8 cellular contexts compared by ENCODE assay signal in genomic region chrX:47482512-47483309, GRCh38. TPM values are rescaled to one million over a fixed set of nuclear protein-coding genes. Genes with fewer than 3 reads are reported as not detected.
DNase-seq lines count a peak whose midpoint lies in the region; ATAC-seq lines count a peak whose summit lies in the region.

ZNF41 (minus strand) TSS chrX:47483222; CDS start chrX:47467481, 15,741 bp downstream.

- H3K36me3 Mint-ChIP-seq in activated CD8-positive, alpha-beta memory T cell treated with anti-CD3 and anti-CD28 coated beads, Interleukin-2, amount 10 ng/mL, durations not matched to agents 7 days and 5 days = peaks cover 7% of the 10 kb centered on the region

- peak; percentile 82 for DNase-seq in COR-L47 (lab: John Stamatoyannopoulos, UW)
- peak in 74 of 76 experiments; percentile 1 to 79 (median 62) for DNase-seq in HUDEP-2 (lab: John Stamatoyannopoulos, UW; ENCODE audit: unreplicated experiment in 76 of 76)
- DNase-seq in NOMO-1 treated with DMSO at 0.1 percent for 48 hours (lab: John Stamatoyannopoulos, UW; ENCODE audit: unreplicated experiment) = peak; percentile 71
- DNase-seq in activated CD8-positive, alpha-beta memory T cell treated with anti-CD3 and anti-CD28 coated beads, Interleukin-2, amount 10 ng/mL, durations not matched to agents 7 days and 5 days = peak; percentile 81
- peak; percentile 44 for DNase-seq in stimulated activated CD8-positive, alpha-beta memory T cell treated with anti-CD3 and anti-CD28 coated beads, Interleukin-15, amount 100 ng/mL, for 24 hours (ENCODE audit: low read depth)

- peak within 1 kb of the TSS; percentile 90 for H3K27ac ChIP-seq in mesodermal cell (ENCODE audit: low read depth, low read length, severe bottlenecking)

- H3K9me3 Mint-ChIP-seq in activated CD8-positive, alpha-beta memory T cell treated with anti-CD3 and anti-CD28 coated beads, Interleukin-2, amount 10 ng/mL, durations not matched to agents 7 days and 5 days (ENCODE audit: low read depth) = no peaks in the 10 kb centered on the region

- H3K9me3 ChIP-seq in endocrine pancreas (ENCODE audit: control insufficient read depth, low read length) (no peaks in the 10 kb centered on the region), mesodermal cell (ENCODE audit: control insufficient read depth, low read length) (no peaks in the 10 kb centered on the region)

- ATAC-seq in GM21390 (IDR thresholded peaks at IDR 0.05; ENCODE audit: unreplicated experiment) = peak; percentile 86
- peak; percentile 87 for ATAC-seq in activated CD8-positive, alpha-beta memory T cell treated with anti-CD3 and anti-CD28 coated beads, Interleukin-2, amount 10 ng/mL, durations not matched to agents 7 days and 5 days

- H3K4me1 Mint-ChIP-seq in activated CD8-positive, alpha-beta memory T cell treated with anti-CD3 and anti-CD28 coated beads, Interleukin-2, amount 10 ng/mL, durations not matched to agents 7 days and 5 days = peaks cover 29% of the 10 kb centered on the region

- H3K27ac Mint-ChIP-seq in activated CD8-positive, alpha-beta memory T cell treated with anti-CD3 and anti-CD28 coated beads, Interleukin-2, amount 10 ng/mL, durations not matched to agents 7 days and 5 days = peak within 1 kb of the TSS; percentile 95

- no peaks in the 10 kb centered on the region for H3K27me3 Mint-ChIP-seq in activated CD8-positive, alpha-beta memory T cell treated with anti-CD3 and anti-CD28 coated beads, Interleukin-2, amount 10 ng/mL, durations not matched to agents 7 days and 5 days

- H3K9ac ChIP-seq in endocrine pancreas (ENCODE audit: control insufficient read depth, insufficient read depth, low read length) = peak within 1 kb of the TSS; percentile 87

- H3K4me3 ChIP-seq in endocrine pancreas (ENCODE audit: control insufficient read depth, insufficient read depth, low read length) = peak within 1 kb of the TSS; percentile 83
- H3K4me3 ChIP-seq in mesodermal cell (ENCODE audit: extremely low read depth, insufficient read depth, low read length, poor library complexity, severe bottlenecking) = peak within 1 kb of the TSS; percentile 52

- WGBS in mesodermal cell (ENCODE audit: insufficient coverage in 2 of 2), 2 experiments = 0 to 1% methylated on average over 3 to 34 of the region's 77 CpGs

- H3K4me1 ChIP-seq in endocrine pancreas (ENCODE audit: control insufficient read depth, insufficient read depth, low read length) (no peaks in the 10 kb centered on the region), mesodermal cell (ENCODE audit: control insufficient read depth, insufficient read depth, low read length, poor library complexity, severe bottlenecking) (peaks cover 3% of the 10 kb centered on the region)

- peak within 1 kb of the TSS; percentile 95 for H3K4me3 Mint-ChIP-seq in activated CD8-positive, alpha-beta memory T cell treated with anti-CD3 and anti-CD28 coated beads, Interleukin-2, amount 10 ng/mL, durations not matched to agents 7 days and 5 days

- CTCF ChIA-PET in activated CD8-positive, alpha-beta memory T cell treated with anti-CD3 and anti-CD28 coated beads, Interleukin-2, amount 10 ng/mL, durations not matched to agents 7 days and 5 days (lab: Charles Lee) = interaction anchor here (1.3 kb wide), 1 partner anchor 98 kb away, joined by 3 read pairs; no protein-coding TSS in a partner anchor

- no peaks in the 10 kb centered on the region for H3K36me3 ChIP-seq in endocrine pancreas (ENCODE audit: control insufficient read depth, insufficient read depth, low read length)
- H3K36me3 ChIP-seq in mesodermal cell (ENCODE audit: control insufficient read depth, insufficient read depth, low read length) = no peaks in the 10 kb centered on the region

- H3K27me3 ChIP-seq in endocrine pancreas (ENCODE audit: control insufficient read depth, insufficient read depth, low read length) = no peaks in the 10 kb centered on the region

RNA-seq across cellular contexts. Expression of gene ZNF41, which starts in this region (rescaled TPM):
- total RNA-seq in activated CD8-positive, alpha-beta memory T cell treated with anti-CD3 and anti-CD28 coated beads, Interleukin-2, amount 10 ng/mL, durations not matched to agents 7 days and 5 days = 10 to 100 TPM in 1 of 2 experiments, 1 to 10 TPM in 1; 9.5 to 10.4 TPM
- 4.8 TPM for polyA plus RNA-seq in mesodermal cell (2013, experiment 1 of 2)
- 4.9 TPM for polyA plus RNA-seq in mesodermal cell (2013, experiment 2 of 2)

Comparison
In these comparisons a context has a peak if more than half of its experiments do, and no peak if none do; other contexts are left out.
1. Peak in every context shown above with its lines: DNase-seq, ATAC-seq, H3K4me3 ChIP-seq and H3K27ac ChIP-seq.